13 cellular contexts compared by ENCODE assay signal in genomic region chr12:20374775-20375174, GRCh38. TPM values are rescaled to one million over a fixed set of nuclear protein-coding genes. Genes with fewer than 3 reads are reported as not detected.
"Had no signal": no experiment of that assay in that cellular context is flagged by ENCODE, and none has a peak within 500 bp of the region (broad histone marks: within the 10 kb centered on the region; RNA-seq: fewer than 3 reads in every experiment).

No MANE protein-coding gene starts in this region.

- H3K36me3 ChIP-seq: cardiac muscle cell, neural progenitor cell, right lobe of liver had no signal

- H3K27ac ChIP-seq: cardiac muscle cell, neural progenitor cell, parathyroid adenoma, right lobe of liver had no signal

- DNase-seq: activated CD4-positive, alpha-beta memory T cell treated with anti-CD3 and anti-CD28 coated beads, Interleukin-2, amount 10 ng/mL, durations not matched to agents 7 days and 5 days; activated naive CD8-positive, alpha-beta T cell treated with anti-CD3 and anti-CD28 coated beads, Interleukin-2, amount 10 ng/mL, durations not matched to agents 7 days and 5 days; endodermal cell; glutamatergic neuron; mesendoderm; right lobe of liver; SIG-M5; stimulated activated naive CD4-positive, alpha-beta T cell; substantia nigra had no signal

- H3K27ac Mint-ChIP-seq: activated CD4-positive, alpha-beta memory T cell treated with anti-CD3 and anti-CD28 coated beads, Interleukin-2, amount 10 ng/mL, durations not matched to agents 7 days and 5 days; activated naive CD8-positive, alpha-beta T cell treated with anti-CD3 and anti-CD28 coated beads, Interleukin-2, amount 10 ng/mL, durations not matched to agents 7 days and 5 days; endodermal cell; neural progenitor cell; type B pancreatic cell had no signal

- H3K4me3 ChIP-seq: cardiac muscle cell, neural progenitor cell, right lobe of liver had no signal

- H3K9me3 ChIP-seq: right lobe of liver had no signal

- H3K4me1 ChIP-seq: neural progenitor cell, parathyroid adenoma had no signal

- H3K36me3 Mint-ChIP-seq: activated naive CD8-positive, alpha-beta T cell treated with anti-CD3 and anti-CD28 coated beads, Interleukin-2, amount 10 ng/mL, durations not matched to agents 7 days and 5 days had no signal

- H3K4me3 Mint-ChIP-seq: activated CD4-positive, alpha-beta memory T cell treated with anti-CD3 and anti-CD28 coated beads, Interleukin-2, amount 10 ng/mL, durations not matched to agents 7 days and 5 days; activated naive CD8-positive, alpha-beta T cell treated with anti-CD3 and anti-CD28 coated beads, Interleukin-2, amount 10 ng/mL, durations not matched to agents 7 days and 5 days; endodermal cell; neural progenitor cell; type B pancreatic cell had no signal

- ATAC-seq: right lobe of liver had no signal

- H3K9me3 Mint-ChIP-seq: activated CD4-positive, alpha-beta memory T cell treated with anti-CD3 and anti-CD28 coated beads, Interleukin-2, amount 10 ng/mL, durations not matched to agents 7 days and 5 days; activated naive CD8-positive, alpha-beta T cell treated with anti-CD3 and anti-CD28 coated beads, Interleukin-2, amount 10 ng/mL, durations not matched to agents 7 days and 5 days; endodermal cell; neural progenitor cell; type B pancreatic cell had no signal

RNA-seq across cellular contexts. Expression of gene PDE3A, which starts 6.4 kb away (rescaled TPM):
- total RNA-seq: activated CD4-positive, alpha-beta memory T cell treated with anti-CD3 and anti-CD28 coated beads, Interleukin-2, amount 10 ng/mL, durations not matched to agents 7 days and 5 days; activated naive CD8-positive, alpha-beta T cell treated with anti-CD3 and anti-CD28 coated beads, Interleukin-2, amount 10 ng/mL, durations not matched to agents 7 days and 5 days had no signal
